In the genomic region with DNA sequence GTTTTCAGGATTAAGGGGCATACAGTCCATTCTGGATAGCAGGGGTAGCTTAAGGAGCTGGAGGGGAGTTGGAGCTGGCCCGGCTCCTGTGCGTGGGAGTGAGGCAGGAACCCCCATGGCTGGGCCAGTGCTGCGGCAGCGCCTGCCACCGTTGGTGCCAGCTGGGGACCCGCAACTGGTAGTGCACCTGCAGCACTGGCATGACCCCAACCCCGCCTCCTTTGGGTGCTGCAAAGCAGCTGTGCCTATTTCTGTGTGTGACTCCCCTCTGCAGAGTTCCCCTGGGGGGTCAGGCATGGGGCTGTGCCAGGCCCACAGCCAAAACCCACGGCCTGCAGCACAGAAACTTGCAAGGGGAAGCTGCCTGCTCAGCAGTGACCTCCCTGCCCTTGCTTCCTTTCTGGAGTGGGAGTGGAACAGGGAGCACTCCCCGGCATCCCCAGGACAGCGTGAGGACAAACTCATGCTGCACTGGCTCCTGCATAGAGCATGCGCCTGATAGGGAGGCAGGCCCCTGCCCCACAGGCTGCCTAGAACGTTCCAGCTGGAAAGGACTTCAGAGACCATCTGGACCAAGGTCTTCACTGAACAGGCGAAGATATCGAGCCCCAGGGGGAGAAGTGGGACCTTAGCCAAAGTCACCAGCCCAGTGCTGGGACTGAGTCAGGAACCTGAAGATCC, we compare ENCODE assay signal across 23 cellular contexts. TPM values are rescaled to one million over a fixed set of nuclear protein-coding genes. Genes with fewer than 3 reads are reported as not detected.
DNase-seq lines count a peak whose midpoint lies in the region; ATAC-seq and TF ChIP-seq lines count a peak whose summit lies in the region.
"Had no signal": no experiment of that assay in that cellular context is flagged by ENCODE, and none has a peak within 500 bp of the region (broad histone marks: within the 10 kb centered on the region; RNA-seq: fewer than 3 reads in every experiment).

No MANE protein-coding gene starts in this region.

- peak; percentile 47 for DNase-seq in DMS 273 (lab: John Stamatoyannopoulos, UW; ENCODE audit: unreplicated experiment)
- DNase-seq in DMS 273 treated with DMSO at 0.1 percent for 48 hours (lab: John Stamatoyannopoulos, UW) = no peak
- DNase-seq in NCI-H446 treated with DMSO at 0.1 percent for 48 hours (lab: John Stamatoyannopoulos, UW) = peak; percentile 31
- DNase-seq in cerebellum (ENCODE audit: low spot score) = peak; percentile 84
- peak in 3 of 5 donors; percentile 41 to 64 (median 53) for DNase-seq in ovary
- DNase-seq in activated T-cell treated with anti-CD3 and anti-CD28 coated beads, Interleukin-2, amount 50 U/mL, for 4 hours = no peak
- DNase-seq: anterior cingulate cortex; GF-D8; Kasumi-1; lower lobe of right lung; NCI-H1417; NCI-H2171 treated with DMSO at 0.1 percent for 48 hours; posterior cingulate gyrus; small intestine; stimulated activated CD4-positive, alpha-beta T cell treated with anti-CD3 and anti-CD28 coated beads, Interleukin-4, amount 100 ng/mL, for 4 hours had no signal

- no peak for TF ChIP-seq CTCF in ovary (IDR thresholded peaks at IDR 0.05)

- ATAC-seq in GM21737 (IDR thresholded peaks at IDR 0.05; ENCODE audit: unreplicated experiment) (no peak), HG02885 (IDR thresholded peaks at IDR 0.05; ENCODE audit: poor library complexity, unreplicated experiment) (no peak)
- no peak for ATAC-seq in activated T-cell treated with anti-CD3 and anti-CD28 coated beads, Interleukin-2, amount 50 U/mL, for 4 hours
- ATAC-seq: GM12878, lower lobe of right lung had no signal

- 32 to 37% (median 34%) methylated on average over 10 to 14 of the region's 14 CpGs for WGBS in ovary, 3 donors

- no peaks in the 10 kb centered on the region for H3K27me3 Mint-ChIP-seq in activated T-cell treated with anti-CD3 and anti-CD28 coated beads, Interleukin-2, amount 50 U/mL, for 4 hours (ENCODE audit: low read depth)

- no peak overlapping the region for H3K4me3 Mint-ChIP-seq in activated T-cell treated with anti-CD3 and anti-CD28 coated beads, Interleukin-2, amount 50 U/mL, for 4 hours

- no peaks in the 10 kb centered on the region for H3K9me3 ChIP-seq in ovary
- H3K9me3 ChIP-seq: lower lobe of right lung, thoracic aorta had no signal

- no peaks in the 10 kb centered on the region for H3K9me3 Mint-ChIP-seq in activated T-cell treated with anti-CD3 and anti-CD28 coated beads, Interleukin-2, amount 50 U/mL, for 4 hours

- H3K36me3 Mint-ChIP-seq in activated T-cell treated with anti-CD3 and anti-CD28 coated beads, Interleukin-2, amount 50 U/mL, for 4 hours (ENCODE audit: insufficient read depth) = peaks cover 11% of the 10 kb centered on the region

- no peak for TF ChIP-seq EP300 in ovary (IDR thresholded peaks at IDR 0.05)

- intact Hi-C loops in ovary (cut with DNase I) = no loop called here

- no peak overlapping the region for H3K4me3 ChIP-seq in ovary
- H3K4me3 ChIP-seq: GM12878, lower lobe of right lung, thoracic aorta had no signal

- no peaks in the 10 kb centered on the region for H3K4me1 ChIP-seq in ovary (ENCODE audit: insufficient read depth)
- H3K4me1 ChIP-seq: lower lobe of right lung had no signal

- TF ChIP-seq POLR2A in ovary (IDR thresholded peaks at IDR 0.05) = no peak

- H3K4me1 Mint-ChIP-seq in activated T-cell treated with anti-CD3 and anti-CD28 coated beads, Interleukin-2, amount 50 U/mL, for 4 hours (ENCODE audit: low read depth) = no peaks in the 10 kb centered on the region

- no peaks in the 10 kb centered on the region for H3K36me3 ChIP-seq in ovary

- no peaks in the 10 kb centered on the region for H3K27me3 ChIP-seq in ovary

- H3K27ac ChIP-seq in ovary = no peak overlapping the region
- H3K27ac ChIP-seq: 22Rv1, lower lobe of right lung, thoracic aorta had no signal

RNA-seq across cellular contexts. Expression of gene KLC2, which starts 15.3 kb away (rescaled TPM):
- total RNA-seq in cerebellum (25.0 TPM), ovary (10 to 100 TPM; 15.7 to 47.8 (median 38.8) TPM)
- 10 to 100 TPM in 1 of 2 donors, 1 to 10 TPM in 1; 4.6 to 19.4 TPM for polyA plus RNA-seq in ovary
- 10 to 100 TPM; 86.3 to 92.2 (median 89.2) TPM for total RNA-seq in activated T-cell treated with anti-CD3 and anti-CD28 coated beads, Interleukin-2, amount 50 U/mL, for 4 hours

RNA-seq across cellular contexts. Expression of gene RAB1B, which starts 26.2 kb away (rescaled TPM):
- 25.9 TPM for total RNA-seq in cerebellum
- total RNA-seq in ovary = 100 to 1,000 TPM in 5 of 7 donors, 10 to 100 TPM in 2; 54.6 to 140 (median 119) TPM
- polyA plus RNA-seq in ovary = 100 to 1,000 TPM in 1 of 2 donors, 10 to 100 TPM in 1; 57.1 to 132 TPM
- 100 to 1,000 TPM; 118 to 125 (median 120) TPM for total RNA-seq in activated T-cell treated with anti-CD3 and anti-CD28 coated beads, Interleukin-2, amount 50 U/mL, for 4 hours

RNA-seq across cellular contexts. Expression of gene CNIH2, which starts 35.8 kb away (rescaled TPM):
- total RNA-seq in cerebellum = 36.8 TPM
- 1 to 10 TPM in 2 of 7 donors, under 1 TPM in 4, not detected in 1; 0.33 to 2.5 (median 0.85) TPM for total RNA-seq in ovary
- under 1 TPM; 0.36 to 0.48 TPM for polyA plus RNA-seq in ovary
- total RNA-seq in activated T-cell treated with anti-CD3 and anti-CD28 coated beads, Interleukin-2, amount 50 U/mL, for 4 hours = 1 to 10 TPM; 1.4 to 1.8 (median 1.7) TPM
- total RNA-seq: thoracic aorta had no signal

RNA-seq across cellular contexts. Expression of gene YIF1A, which starts 46.7 kb away (rescaled TPM):
- 28.1 TPM for total RNA-seq in cerebellum
- 10 to 100 TPM; 43.8 to 91.0 (median 67.5) TPM for total RNA-seq in ovary
- polyA plus RNA-seq in ovary = 10 to 100 TPM; 39.3 to 63.9 TPM
- 100 to 1,000 TPM; 154 to 170 (median 159) TPM for total RNA-seq in activated T-cell treated with anti-CD3 and anti-CD28 coated beads, Interleukin-2, amount 50 U/mL, for 4 hours

RNA-seq across cellular contexts. Expression of gene TMEM151A, which starts 49.5 kb away (rescaled TPM):
- 6.4 TPM for total RNA-seq in cerebellum
- total RNA-seq in ovary = 10 to 100 TPM in 1 of 7 donors, under 1 TPM in 3, not detected in 3; 0.20 to 10.8 (median 0.60) TPM
- under 1 TPM in 1 of 2 donors, not detected in 1; 0.15 TPM for polyA plus RNA-seq in ovary
- total RNA-seq in activated T-cell treated with anti-CD3 and anti-CD28 coated beads, Interleukin-2, amount 50 U/mL, for 4 hours = under 1 TPM in 1 of 3 donors, not detected in 2; 0.11 TPM
- total RNA-seq: activated CD8-positive, alpha-beta memory T cell treated with anti-CD3 and anti-CD28 coated beads for 36 hours; GM12878; lower lobe of right lung; RPMI7951 had no signal
- polyA plus RNA-seq: fibroblast of lung, GM12878 had no signal

Comparison
In these comparisons a context has a peak if more than half of its experiments do, and no peak if none do; other contexts are left out.
1. DNase-seq: peak in DMS 273 (single experiment), NCI-H446 treated with DMSO at 0.1 percent for 48 hours (single experiment), cerebellum (single experiment) and ovary (3 of 5); none in DMS 273 treated with DMSO at 0.1 percent for 48 hours (single experiment) and activated T-cell treated with anti-CD3 and anti-CD28 coated beads, Interleukin-2, amount 50 U/mL, for 4 hours (single experiment).
2. RNA of gene CNIH2, which starts 35.8 kb away (total RNA-seq): 36.8 TPM in cerebellum (single experiment); 1.4 to 1.8 TPM in activated T-cell treated with anti-CD3 and anti-CD28 coated beads, Interleukin-2, amount 50 U/mL, for 4 hours and 0.33 to 2.5 TPM in ovary; every median in the first group is over 10 times any median in the second.